Comparison of ENCODE assay signal across 8 cellular contexts in genomic region chr9:100098887-100099721, GRCh38. TPM values are rescaled to one million over a fixed set of nuclear protein-coding genes. Genes with fewer than 3 reads are reported as not detected.
A peak's percentile ranks its signal among the peaks of the same experiment; 100 is the strongest.
DNase-seq lines count a peak whose midpoint lies in the region; ATAC-seq lines count a peak whose summit lies in the region.

Gene ERP44, minus strand, starts transcription at chr9:100099000. Its CDS starts 160 bp downstream, at chr9:100098840.
Gene INVS, plus strand, starts transcription at chr9:100099243. Its CDS starts 5,279 bp downstream, at chr9:100104522.

- peak within 1 kb of the TSS; percentile 99 to 100 for H3K4me3 Mint-ChIP-seq in effector memory CD8-positive, alpha-beta T cell

- peak; percentile 97 for ATAC-seq in GM21360 (IDR thresholded peaks at IDR 0.05; ENCODE audit: unreplicated experiment)
- peak; percentile 97 for ATAC-seq in effector memory CD8-positive, alpha-beta T cell (replicated peaks)

- peaks cover 24 to 34% of the 10 kb centered on the region in 2 donors for H3K4me1 Mint-ChIP-seq in effector memory CD8-positive, alpha-beta T cell (ENCODE audit: low read depth in 2 of 2)

- no peaks in the 10 kb centered on the region for H3K9me3 Mint-ChIP-seq in effector memory CD8-positive, alpha-beta T cell

- H3K27me3 Mint-ChIP-seq in effector memory CD8-positive, alpha-beta T cell = no peaks in the 10 kb centered on the region

- DNase-seq in COLO668 (lab: John Stamatoyannopoulos, UW; ENCODE audit: unreplicated experiment) = peak; percentile 98
- peak; percentile 99 for DNase-seq in HT1080 (ENCODE audit: low read depth)
- peak; percentile 99 for DNase-seq in NOMO-1 treated with DMSO at 0.1 percent for 48 hours (lab: John Stamatoyannopoulos, UW; ENCODE audit: unreplicated experiment)
- peak; percentile 94 to 96 for DNase-seq in activated CD8-positive, alpha-beta memory T cell treated with anti-CD3 and anti-CD28 coated beads for 4 hours (ENCODE audit: low read depth in 2 of 2)
- DNase-seq in effector memory CD8-positive, alpha-beta T cell = peak; percentile 95 to 96 (median 95)
- peak; percentile 100 for DNase-seq in medulla oblongata (ENCODE audit: extremely low spot score)
- peak; percentile 93 for DNase-seq in stimulated activated CD8-positive, alpha-beta memory T cell treated with anti-CD3 and anti-CD28 coated beads, Interleukin-12 subunit alpha, Interleukin-12 subunit beta, amount 100 ng/mL, for 1 hour (ENCODE audit: low read depth)

- H3K27ac Mint-ChIP-seq in effector memory CD8-positive, alpha-beta T cell = peak within 1 kb of the TSS; percentile 97 to 99

- peaks cover 13% of the 10 kb centered on the region for H3K36me3 Mint-ChIP-seq in effector memory CD8-positive, alpha-beta T cell (ENCODE audit: insufficient read depth)

RNA-seq across cellular contexts. Expression of gene ERP44, which starts in this region (rescaled TPM):
- total RNA-seq in HT1080 (2014; rRNA removed; shearing (Covaris generic)) = 12.1 and 17.4 TPM in 2 replicates
- polyA plus RNA-seq in HT1080 (2015; cell fraction: cytosol; rRNA removed) = 17.3 and 18.2 TPM in 2 replicates
- 35.5 and 39.7 TPM in 2 replicates for polyA plus RNA-seq in HT1080 (2015; cell fraction: nucleus; rRNA removed)

RNA-seq across cellular contexts. Expression of gene INVS, which starts in this region (rescaled TPM):
- 16.5 and 17.3 TPM in 2 replicates for total RNA-seq in HT1080 (2014; rRNA removed; shearing (Covaris generic))
- polyA plus RNA-seq in HT1080 (2015; cell fraction: cytosol; rRNA removed) = 11.1 and 11.8 TPM in 2 replicates
- 12.9 and 14.1 TPM in 2 replicates for polyA plus RNA-seq in HT1080 (2015; cell fraction: nucleus; rRNA removed)

Comparison
In these comparisons a context has a peak if more than half of its experiments do, and no peak if none do; other contexts are left out.
1. Peak in every context shown above with its lines: DNase-seq and ATAC-seq.